ENCODE assay signal across 10 cellular contexts in the genomic region with DNA sequence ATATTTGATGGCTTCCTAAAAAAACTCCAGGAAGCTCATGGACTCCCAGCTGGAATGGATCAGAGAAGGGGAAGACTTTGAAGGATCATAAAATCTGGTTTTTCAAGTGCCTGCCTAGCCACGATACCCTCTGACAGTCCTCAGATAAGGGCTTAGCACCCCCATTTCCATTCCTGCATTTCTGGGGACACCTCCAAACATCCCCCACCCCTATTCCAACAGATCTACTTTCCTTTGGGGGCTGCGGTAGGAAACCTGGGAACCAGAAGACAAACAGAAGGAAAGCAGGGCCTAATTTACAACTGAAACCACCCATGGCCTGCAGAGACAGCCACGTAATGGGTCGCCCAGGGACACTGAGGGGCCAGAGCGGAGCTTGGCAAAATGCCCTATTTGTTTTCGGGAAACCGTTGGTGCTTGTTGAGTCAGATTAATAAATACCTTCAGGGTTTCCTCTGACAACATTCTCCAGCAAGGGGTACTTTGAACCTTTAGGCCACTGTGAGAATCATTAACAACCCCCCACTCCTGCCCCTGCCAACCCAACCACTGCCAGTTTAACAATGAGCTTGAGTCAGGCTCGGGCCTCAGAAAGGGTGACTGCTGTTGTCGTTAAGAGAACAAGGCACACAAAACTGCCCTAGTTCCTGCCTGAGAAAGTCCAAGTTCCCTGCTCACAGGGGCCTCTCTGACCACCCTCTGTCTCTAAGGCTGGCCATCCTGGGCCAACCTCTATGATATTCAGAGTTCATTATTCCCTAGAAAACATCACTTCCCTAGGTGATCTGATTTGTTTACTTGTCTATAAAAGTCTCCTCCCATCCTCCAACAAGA. TPM values are rescaled to one million over a fixed set of nuclear protein-coding genes. Genes with fewer than 3 reads are reported as not detected.
DNase-seq lines count a peak whose midpoint lies in the region; ATAC-seq, FAIRE-seq and TF ChIP-seq lines count a peak whose summit lies in the region.
"Had no signal": no experiment of that assay in that cellular context is flagged by ENCODE, and none has a peak within 500 bp of the region (broad histone marks: within the 10 kb centered on the region; RNA-seq: fewer than 3 reads in every experiment).

No MANE protein-coding gene starts in this region.

- CTCF ChIA-PET in HEK293 (lab: Yijun Ruan, JAX) (interaction anchor here (0.6 to 1.3 kb wide), 7 partner anchors 11 to 92 kb away, joined by 3 to 6 read pairs (median 3); no protein-coding TSS in a partner anchor), WTC11 (lab: Charles Lee) (interaction anchor here (1.6 kb wide), 1 partner anchor 19 kb away, joined by 5 read pairs; no protein-coding TSS in a partner anchor)

- H3K9me3 ChIP-seq in HEK293 (ENCODE audit: control insufficient read depth, insufficient read depth, low read depth, low read length): no peaks in the 10 kb centered on the region
- no peaks in the 10 kb centered on the region for H3K9me3 ChIP-seq in small intestine (ENCODE audit: control insufficient read depth, low read depth)

- intact Hi-C loops in head of caudate nucleus (cut with DNase I): no loop called here

- POLR2A ChIA-PET in HEK293 (lab: Yijun Ruan, JAX): interaction anchor here (0.6 to 1.8 kb wide), 8 partner anchors 8 to 136 kb away, joined by 3 to 8 read pairs (median 4); partner anchors contain the start of genes CEP89, FAAP24 and GPATCH1
- POLR2A ChIA-PET in WTC11 (lab: Charles Lee): interaction anchor here (1.0 kb wide), 1 partner anchor 11 kb away, joined by 6 read pairs; no protein-coding TSS in a partner anchor

- no peak overlapping the region for H3K4me3 Mint-ChIP-seq in WTC11

- H3K36me3 Mint-ChIP-seq in WTC11: peaks cover 21% of the 10 kb centered on the region

- DNase-seq in WTC11 (ENCODE audit: low spot score) (no peak), head of caudate nucleus (peak in 27 of 42 donors; percentile 16 to 84 (median 42)), small intestine (peak; percentile 98), KG1 (lab: John Stamatoyannopoulos, UW) (no peak)
- DNase-seq in stimulated activated naive CD4-positive, alpha-beta T cell treated with Interleukin-2 at 50 U/mL for 16 hours (lab: John Stamatoyannopoulos, UW): no peak
- DNase-seq: brain microvascular endothelial cell, NCI-H226 had no signal

- no peak overlapping the region for H3K4me3 ChIP-seq in HEK293 (ENCODE audit: low read depth, low read length)
- no peak overlapping the region for H3K4me3 ChIP-seq in small intestine (ENCODE audit: low read depth in 1 of 2, low read length in 2 of 2)

- peaks cover 8% of the 10 kb centered on the region for H3K9me3 Mint-ChIP-seq in WTC11

- H3K4me1 Mint-ChIP-seq in WTC11: peaks cover 12% of the 10 kb centered on the region

- H3K27me3 ChIP-seq in small intestine (ENCODE audit: control insufficient read depth in 2 of 2, insufficient read depth in 2 of 2, low read length in 2 of 2): no peaks in the 10 kb centered on the region
- H3K27me3 ChIP-seq: brain microvascular endothelial cell had no signal

- ATAC-seq in WTC11 (no peak), HG03432 (IDR thresholded peaks at IDR 0.05; ENCODE audit: unreplicated experiment) (no peak), GM21529 (IDR thresholded peaks at IDR 0.05; ENCODE audit: unreplicated experiment) (no peak)

- WGBS in small intestine, 3 donors: 18 to 42% (median 27%) methylated on average over 9 of the region's 9 CpGs

- no peak for FAIRE-seq in small intestine (lab: Jason Lieb, UNC)

- H3K4me1 ChIP-seq in HEK293 (ENCODE audit: control insufficient read depth, insufficient read depth, low read length): peaks cover 16% of the 10 kb centered on the region
- H3K4me1 ChIP-seq in small intestine (ENCODE audit: control insufficient read depth in 2 of 2, insufficient read depth in 1 of 2, low read depth in 1 of 2, low read length in 1 of 2): peaks cover 0 to 9% of the 10 kb centered on the region in 2 donors

- H3K36me3 ChIP-seq in HEK293 (ENCODE audit: control insufficient read depth in 2 of 2, insufficient read depth in 1 of 2, low read length in 2 of 2) (peaks cover 10 to 61% of the 10 kb centered on the region in 2 experiments), small intestine (ENCODE audit: control insufficient read depth in 2 of 2, insufficient read depth in 2 of 2, low read length in 2 of 2) (no peaks in the 10 kb centered on the region)
- H3K36me3 ChIP-seq: brain microvascular endothelial cell had no signal

- H3K27ac ChIP-seq in HEK293 (ENCODE audit: extremely low read depth, low read depth, low read length): peak overlapping the region; percentile 96
- H3K27ac ChIP-seq in small intestine (ENCODE audit: low read depth in 1 of 2, low read length in 1 of 2): peak overlapping the region; percentile 92 to 95
- H3K27ac ChIP-seq: brain microvascular endothelial cell had no signal

- no peaks in the 10 kb centered on the region for H3K27me3 Mint-ChIP-seq in WTC11 (ENCODE audit: low read depth)

- TF ChIP-seq CTCF in HEK293 (tag by site-specific recombination; IDR thresholded peaks at IDR 0.05) (no peak), WTC11 (IDR thresholded peaks at IDR 0.05) (no peak)

- H3K27ac Mint-ChIP-seq in WTC11: peak overlapping the region; percentile 73

TF ChIP-seq in HEK293, 187 proteins besides CTCF, POLR2A, EP300 and RAD21 (continues in another document):
- TF ChIP-seq ZNF561 (tag by site-specific recombination; IDR thresholded peaks at IDR 0.05; ENCODE audit: borderline replicate concordance): 0 out of 2 replicates have a peak, but pooled peaks have one; percentile 11
- no peak for TF ChIP-seq KLF9 (tag by site-specific recombination; IDR thresholded peaks at IDR 0.05; ENCODE audit: low read depth)
- peak; percentile 81 for TF ChIP-seq ZXDB (tag by site-specific recombination; IDR thresholded peaks at IDR 0.05)
- TF ChIP-seq WT1 (tag by site-specific recombination; IDR thresholded peaks at IDR 0.05): 0 out of 2 replicates have a peak, but pooled peaks have one; percentile 9
- no peak for TF ChIP-seq ZNF16 (tag by site-specific recombination; IDR thresholded peaks at IDR 0.05; ENCODE audit: low read depth)
- TF ChIP-seq ZNF639 (tag by site-specific recombination; IDR thresholded peaks at IDR 0.05): no peak
- TF ChIP-seq ZNF335 (tag by site-specific recombination; conservative IDR thresholded peaks at IDR 0.05): peak; percentile 100
- TF ChIP-seq YY2 (tag by site-specific recombination; IDR thresholded peaks at IDR 0.05): no peak
- TF ChIP-seq ZNF677 (tag by site-specific recombination; IDR thresholded peaks at IDR 0.05): no peak
- TF ChIP-seq ZNF521 (tag by site-specific recombination; IDR thresholded peaks at IDR 0.05): no peak
- TF ChIP-seq EGR2 (tag by site-specific recombination; IDR thresholded peaks at IDR 0.05; ENCODE audit: low read depth): no peak
- no peak; the same call in 1 of the 2 replicates for TF ChIP-seq ZNF214 (tag by site-specific recombination; IDR thresholded peaks at IDR 0.05; ENCODE audit: borderline replicate concordance)
- no peak for TF ChIP-seq ZNF354C (tag by site-specific recombination; IDR thresholded peaks at IDR 0.05; ENCODE audit: borderline replicate concordance, low read depth)

TF ChIP-seq in WTC11, 78 proteins besides CTCF, POLR2A, EP300 and RAD21 (continues in another document):
- TF ChIP-seq IRF2 (CRISPR knock-in tag; IDR thresholded peaks at IDR 0.05; ENCODE audit: borderline replicate concordance, low read depth): no peak
- no peak for TF ChIP-seq KAT7 (CRISPR knock-in tag; IDR thresholded peaks at IDR 0.05; ENCODE audit: borderline replicate concordance)
- TF ChIP-seq, protein P1, sequence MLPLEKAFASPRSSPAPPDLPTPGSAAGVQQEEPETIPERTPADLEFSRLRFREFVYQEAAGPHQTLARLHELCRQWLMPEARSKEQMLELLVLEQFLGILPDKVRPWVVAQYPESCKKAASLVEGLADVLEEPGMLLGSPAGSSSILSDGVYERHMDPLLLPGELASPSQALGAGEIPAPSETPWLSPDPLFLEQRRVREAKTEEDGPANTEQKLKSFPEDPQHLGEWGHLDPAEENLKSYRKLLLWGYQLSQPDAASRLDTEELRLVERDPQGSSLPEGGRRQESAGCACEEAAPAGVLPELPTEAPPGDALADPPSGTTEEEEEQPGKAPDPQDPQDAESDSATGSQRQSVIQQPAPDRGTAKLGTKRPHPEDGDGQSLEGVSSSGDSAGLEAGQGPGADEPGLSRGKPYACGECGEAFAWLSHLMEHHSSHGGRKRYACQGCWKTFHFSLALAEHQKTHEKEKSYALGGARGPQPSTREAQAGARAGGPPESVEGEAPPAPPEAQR (CRISPR knock-in tag; IDR thresholded peaks at IDR 0.05): no peak
- TF ChIP-seq GABPB1 (CRISPR knock-in tag; IDR thresholded peaks at IDR 0.05): peak; percentile 80
- no peak for TF ChIP-seq AR (CRISPR knock-in tag; IDR thresholded peaks at IDR 0.05)
- TF ChIP-seq FOXP1 (CRISPR knock-in tag; IDR thresholded peaks at IDR 0.05; ENCODE audit: borderline replicate concordance): no peak
- TF ChIP-seq ZNF317 (CRISPR knock-in tag; IDR thresholded peaks at IDR 0.05; ENCODE audit: borderline replicate concordance, low read depth): no peak
- no peak for TF ChIP-seq ZMAT4 (CRISPR knock-in tag; IDR thresholded peaks at IDR 0.05)

RNA-seq across cellular contexts. Expression of gene RHPN2, which starts 23.5 kb away (rescaled TPM):
- total RNA-seq in WTC11 (2021): 21.1 to 26.5 TPM (median 25.8 TPM) in 3 replicates
- polyA plus RNA-seq in small intestine: 10 to 100 TPM; 20.7 to 67.6 (median 34.2) TPM

RNA-seq across cellular contexts. Expression of gene GPATCH1, which starts 39.8 kb away (rescaled TPM):
- total RNA-seq in WTC11 (2021): 8.6 to 10.7 TPM (median 9.3 TPM) in 3 replicates
- 1 to 10 TPM; 4.6 to 9.2 (median 8.9) TPM for polyA plus RNA-seq in small intestine

Comparison
In these comparisons a context has a peak if more than half of its experiments do, and no peak if none do; other contexts are left out.
1. DNase-seq: peak in head of caudate nucleus (27 of 42) and small intestine (single experiment); none in WTC11 (single experiment), KG1 (single experiment) and stimulated activated naive CD4-positive, alpha-beta T cell treated with Interleukin-2 at 50 U/mL for 16 hours (single experiment).
2. Of the 8 proteins assayed by ChIP-seq in both HEK293 and WTC11: peak only in HEK293: ZNF423; only in WTC11: none; in both: none; in neither: 7.